36 cellular contexts compared by ENCODE assay signal in genomic region chr2:140288726-140289125, GRCh38.
"Had no signal": no experiment of that assay in that cellular context is flagged by ENCODE, and none has a peak within 500 bp of the region (broad histone marks: within the 10 kb centered on the region; RNA-seq: fewer than 3 reads in every experiment).

No MANE protein-coding gene starts in this region.

- H3K27me3 Mint-ChIP-seq: activated B cell treated with CpG ODN at 0.5 μM for 24 hours; activated CD4-positive, alpha-beta memory T cell treated with anti-CD3 and anti-CD28 coated beads for 36 hours; activated CD4-positive, alpha-beta T cell treated with anti-CD3 and anti-CD28 coated beads, Interleukin-2, amount 10 ng/mL, durations not matched to agents 24 days and 14 days; activated CD8-positive, alpha-beta T cell treated with anti-CD3 and anti-CD28 coated beads for 36 hours; activated naive CD8-positive, alpha-beta T cell treated with anti-CD3 and anti-CD28 coated beads for 36 hours; activated T-helper 17 cell treated with anti-CD3 and anti-CD28 coated beads, Interleukin-2, amount 50 U/mL, for 72 hours; central memory CD8-positive, alpha-beta T cell had no signal

- H3K9me3 Mint-ChIP-seq: activated CD4-positive, alpha-beta memory T cell treated with anti-CD3 and anti-CD28 coated beads for 36 hours; activated CD8-positive, alpha-beta T cell treated with anti-CD3 and anti-CD28 coated beads for 36 hours; activated naive CD8-positive, alpha-beta T cell treated with anti-CD3 and anti-CD28 coated beads for 36 hours; T-helper 1 cell treated with Interleukin-12 subunit alpha and Interleukin-12 subunit beta and Interleukin-4 antibody, amounts not matched to agents 30 μg/mL and 1 μg/mL, for 36 hours had no signal

- H3K36me3 Mint-ChIP-seq: activated CD4-positive, alpha-beta memory T cell treated with anti-CD3 and anti-CD28 coated beads for 36 hours; activated naive CD8-positive, alpha-beta T cell treated with anti-CD3 and anti-CD28 coated beads for 36 hours; brain had no signal

- ATAC-seq: activated CD8-positive, alpha-beta T cell treated with anti-CD3 and anti-CD28 coated beads for 36 hours; activated naive CD4-positive, alpha-beta T cell treated with anti-CD3 and anti-CD28 coated beads, Interleukin-2, amount 50 U/mL, for 72 hours; activated T-cell treated with anti-CD3 and anti-CD28 coated beads, Interleukin-2, amount 50 U/mL, for 4 hours; activated T-cell treated with anti-CD3 and anti-CD28 coated beads, Interleukin-2, amount 50 U/mL, for 72 hours; activated T-helper 17 cell treated with anti-CD3 and anti-CD28 coated beads, Interleukin-2, amount 50 U/mL, for 72 hours had no signal

- H3K36me3 ChIP-seq: adrenal gland, cardiac muscle cell had no signal

- DNase-seq: activated B cell treated with CpG ODN at 0.5 μM for 24 hours; activated CD4-positive, alpha-beta memory T cell treated with anti-CD3 and anti-CD28 coated beads for 36 hours; activated CD4-positive, alpha-beta T cell treated with anti-CD3 and anti-CD28 coated beads for 4 hours; activated CD4-positive, alpha-beta T cell treated with anti-CD3 and anti-CD28 coated beads, Interleukin-2, amount 10 ng/mL, durations not matched to agents 24 days and 14 days; activated CD4-positive, alpha-beta T cell treated with anti-CD3 and anti-CD28 coated beads, Interleukin-2, amount 50 U/mL, for 1 hour; activated CD4-positive, alpha-beta T cell treated with anti-CD3 and anti-CD28 coated beads, Interleukin-2, amount 50 U/mL, for 4 hours; activated CD4-positive, CD25-positive, alpha-beta regulatory T cell treated with anti-CD3 and anti-CD28 coated beads, Interleukin-2, amount 50 U/mL, for 72 hours; activated CD8-positive, alpha-beta memory T cell treated with anti-CD3 and anti-CD28 coated beads, Interleukin-2, amount 50 U/mL, for 4 hours; activated CD8-positive, alpha-beta T cell treated with anti-CD3 and anti-CD28 coated beads for 36 hours; activated effector memory CD4-positive, alpha-beta T cell treated with anti-CD3 and anti-CD28 coated beads, Interleukin-2, amount 50 U/mL, for 16 hours; activated gamma-delta T cell treated with Interleukin-2 at 50 U/mL for 16 hours; activated naive CD4-positive, alpha-beta T cell; activated naive CD4-positive, alpha-beta T cell treated with anti-CD3 and anti-CD28 coated beads for 36 hours; activated naive CD4-positive, alpha-beta T cell treated with anti-CD3 and anti-CD28 coated beads, Interleukin-2, amount 50 U/mL, for 16 hours; activated naive CD8-positive, alpha-beta T cell treated with anti-CD3 and anti-CD28 coated beads for 36 hours; activated T-cell treated with anti-CD3 and anti-CD28 coated beads for 4 hours; activated T-cell treated with anti-CD3 and anti-CD28 coated beads, Interleukin-2, amount 50 U/mL, for 1 hour; activated T-cell treated with anti-CD3 and anti-CD28 coated beads, Interleukin-2, amount 50 U/mL, for 4 hours; activated T-cell treated with anti-CD3 and anti-CD28 coated beads, Interleukin-2, amount 50 U/mL, for 72 hours; adrenal gland; amniotic stem cell; aorta; caudate nucleus; cerebellar nuclear complex; T-helper 2 cell; T-helper 9 cell had no signal

- H3K4me3 Mint-ChIP-seq: activated B cell treated with CpG ODN at 0.5 μM for 24 hours; activated CD4-positive, alpha-beta memory T cell treated with anti-CD3 and anti-CD28 coated beads for 36 hours; activated CD4-positive, alpha-beta T cell treated with anti-CD3 and anti-CD28 coated beads, Interleukin-2, amount 10 ng/mL, durations not matched to agents 24 days and 14 days; activated CD8-positive, alpha-beta T cell treated with anti-CD3 and anti-CD28 coated beads for 36 hours; activated naive CD4-positive, alpha-beta T cell treated with anti-CD3 and anti-CD28 coated beads for 36 hours; activated naive CD8-positive, alpha-beta T cell treated with anti-CD3 and anti-CD28 coated beads for 36 hours; activated T-cell treated with anti-CD3 and anti-CD28 coated beads, Interleukin-2, amount 50 U/mL, for 4 hours; activated T-cell treated with anti-CD3 and anti-CD28 coated beads, Interleukin-2, amount 50 U/mL, for 72 hours; activated T-helper 1 cell treated with anti-CD3 and anti-CD28 coated beads, Interleukin-12 subunit alpha, Interleukin-12 subunit beta, Interleukin-2, Interleukin-4 antibody, amounts not matched to agents 30 ng/mL and 10 ng/mL and 1 ng/mL, durations not matched to agents 14 hours and 24 hours and 36 hours; activated T-helper 17 cell treated with anti-CD3 and anti-CD28 coated beads, Interleukin-2, amount 50 U/mL, for 72 hours; brain; central memory CD8-positive, alpha-beta T cell; T-helper 1 cell treated with Interleukin-12 subunit alpha and Interleukin-12 subunit beta and Interleukin-4 antibody, amounts not matched to agents 30 μg/mL and 1 μg/mL, for 36 hours; T-helper 2 cell treated with Interferon-gamma antibody and Interleukin-4, amounts not matched to agents 5 μg/mL and 100 μg/mL, for 36 hours had no signal

- H3K4me1 Mint-ChIP-seq: activated B cell treated with CpG ODN at 0.5 μM for 24 hours; activated CD4-positive, alpha-beta T cell treated with anti-CD3 and anti-CD28 coated beads, Interleukin-2, amount 10 ng/mL, durations not matched to agents 24 days and 14 days; activated naive CD8-positive, alpha-beta T cell treated with anti-CD3 and anti-CD28 coated beads for 36 hours; activated T-helper 17 cell treated with anti-CD3 and anti-CD28 coated beads, Interleukin-2, amount 50 U/mL, for 72 hours; central memory CD8-positive, alpha-beta T cell had no signal

- H3K4me3 ChIP-seq: adrenal gland, cardiac muscle cell had no signal

- FAIRE-seq: bronchial epithelial cell had no signal

- H3K27ac Mint-ChIP-seq: activated B cell treated with CpG ODN at 0.5 μM for 24 hours; activated CD4-positive, alpha-beta memory T cell treated with anti-CD3 and anti-CD28 coated beads for 36 hours; activated CD4-positive, alpha-beta T cell treated with anti-CD3 and anti-CD28 coated beads, Interleukin-2, amount 10 ng/mL, durations not matched to agents 24 days and 14 days; activated CD8-positive, alpha-beta T cell treated with anti-CD3 and anti-CD28 coated beads for 36 hours; activated naive CD4-positive, alpha-beta T cell treated with anti-CD3 and anti-CD28 coated beads for 36 hours; activated naive CD4-positive, alpha-beta T cell treated with anti-CD3 and anti-CD28 coated beads, Interleukin-2, amount 50 U/mL, for 72 hours; activated naive CD8-positive, alpha-beta T cell treated with anti-CD3 and anti-CD28 coated beads for 36 hours; activated T-cell treated with anti-CD3 and anti-CD28 coated beads, Interleukin-2, amount 50 U/mL, for 72 hours; activated T-helper 1 cell treated with anti-CD3 and anti-CD28 coated beads, Interleukin-12 subunit alpha, Interleukin-12 subunit beta, Interleukin-2, Interleukin-4 antibody, amounts not matched to agents 30 ng/mL and 10 ng/mL and 1 ng/mL, durations not matched to agents 14 hours and 24 hours and 36 hours; activated T-helper 17 cell treated with anti-CD3 and anti-CD28 coated beads, Interleukin-2, amount 50 U/mL, for 72 hours; brain; T-helper 1 cell treated with Interleukin-12 subunit alpha and Interleukin-12 subunit beta and Interleukin-4 antibody, amounts not matched to agents 30 μg/mL and 1 μg/mL, for 36 hours; T-helper 2 cell treated with Interferon-gamma antibody and Interleukin-4, amounts not matched to agents 5 μg/mL and 100 μg/mL, for 36 hours had no signal

- H3K27me3 ChIP-seq: adrenal gland, cardiac muscle cell had no signal

- H3K4me1 ChIP-seq: adrenal gland had no signal

- H3K27ac ChIP-seq: adrenal gland, cardiac muscle cell, VCaP had no signal

- H3K9me3 ChIP-seq: adrenal gland had no signal
